Comparison of ENCODE assay signal across 13 cellular contexts in the genomic region with DNA sequence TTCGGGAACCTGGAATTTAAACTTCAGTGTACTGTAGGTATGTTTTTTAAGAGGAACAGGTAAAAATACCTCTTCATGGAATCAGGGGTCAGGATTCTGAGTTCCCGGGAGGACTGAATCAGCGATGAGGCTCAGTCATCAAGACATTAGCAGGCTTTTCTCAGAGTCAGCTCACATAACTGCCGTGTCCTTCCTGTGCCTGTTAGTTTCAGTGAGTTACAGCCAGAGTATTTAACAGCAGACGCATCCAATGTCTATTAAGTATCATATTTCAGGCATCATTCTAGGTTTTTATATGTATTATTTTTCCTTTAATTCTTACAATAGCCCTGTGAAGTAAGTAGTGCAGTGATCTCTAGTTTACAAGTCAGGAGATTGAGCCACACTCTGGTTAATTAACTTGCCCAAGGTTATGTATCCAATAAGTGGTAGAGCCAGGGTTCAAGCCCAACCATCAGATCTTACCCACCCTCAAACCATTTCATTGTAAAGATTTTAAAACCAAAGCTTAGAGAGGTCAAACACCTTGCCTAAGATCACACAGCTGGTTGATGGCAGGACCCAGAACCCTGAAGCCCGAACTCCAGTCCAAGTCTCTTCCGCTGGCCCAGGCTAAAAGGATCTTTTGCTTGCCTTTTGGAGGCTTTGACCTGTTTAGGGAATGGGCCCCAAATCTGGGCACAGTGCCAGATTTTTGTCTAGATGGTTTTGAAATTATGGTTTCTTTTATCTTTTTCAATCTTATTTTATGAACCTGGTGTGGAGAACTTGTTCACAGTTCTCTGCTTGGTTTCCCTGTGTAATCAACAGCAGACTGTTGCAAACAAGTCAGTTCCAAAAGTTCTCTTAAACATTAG.
DNase-seq lines count a peak whose midpoint lies in the region.
"Had no signal": no experiment of that assay in that cellular context is flagged by ENCODE, and none has a peak within 500 bp of the region (broad histone marks: within the 10 kb centered on the region; RNA-seq: fewer than 3 reads in every experiment).

No MANE protein-coding gene starts in this region.

- DNase-seq in GM03348 (ENCODE audit: low spot score): peak; percentile 84
- peak; percentile 70 for DNase-seq in NCI-H69 (lab: John Stamatoyannopoulos, UW)
- DNase-seq in fibroblast of gingiva (ENCODE audit: low read depth): peak; percentile 85
- DNase-seq in smooth muscle cell of the brain vasculature (ENCODE audit: low read depth, low spot score): peak; percentile 32
- no peak for DNase-seq in activated CD4-positive, CD25-positive, alpha-beta regulatory T cell (lab: John Stamatoyannopoulos, UW)
- DNase-seq in cortex of kidney (lab: John Stamatoyannopoulos, UW): no peak
- no peak for DNase-seq in SHP77 (lab: John Stamatoyannopoulos, UW)
- DNase-seq: Calu3, foreskin melanocyte, NCI-H1436, NCI-H82, sigmoid colon, WERI-Rb-1 had no signal

Comparison
In these comparisons a context has a peak if more than half of its experiments do, and no peak if none do; other contexts are left out.
1. DNase-seq: peak in GM03348 (single experiment), NCI-H69 (single experiment), fibroblast of gingiva (single experiment) and smooth muscle cell of the brain vasculature (single experiment); none in activated CD4-positive, CD25-positive, alpha-beta regulatory T cell (0 of 4), cortex of kidney (single experiment) and SHP77 (0 of 2).